In genomic region chr5:67383451-67383850, GRCh38 we compare ENCODE assay signal across 15 cellular contexts.
A peak's percentile ranks its signal among the peaks of the same experiment; 100 is the strongest.
DNase-seq lines count a peak whose midpoint lies in the region; ATAC-seq and TF ChIP-seq lines count a peak whose summit lies in the region.
"Had no signal": no experiment of that assay in that cellular context is flagged by ENCODE, and none has a peak within 500 bp of the region (broad histone marks: within the 10 kb centered on the region; RNA-seq: fewer than 3 reads in every experiment).

No MANE protein-coding gene starts in this region.

- CTCF ChIA-PET in activated CD8-positive, alpha-beta T cell treated with anti-CD3 and anti-CD28 coated beads, Interleukin-2, amount 10 ng/mL, durations not matched to agents 7 days and 5 days (lab: Charles Lee): no interaction called here
- CTCF ChIA-PET in CD8-positive, alpha-beta T cell (lab: Charles Lee): no interaction called here

- H3K79me2 ChIP-seq in osteoblast (ENCODE audit: insufficient read depth, low read length): no peaks in the 10 kb centered on the region

- TF ChIP-seq CTCF in astrocyte of the spinal cord (IDR thresholded peaks at IDR 0.05; ENCODE audit: low read depth, low read length) (no peak), osteoblast (IDR thresholded peaks at IDR 0.05; ENCODE audit: extremely low read depth, low read depth, low read length) (no peak)
- TF ChIP-seq CTCF in CD8-positive, alpha-beta T cell (IDR thresholded peaks at IDR 0.05): no peak

- H3K36me3 Mint-ChIP-seq in activated CD8-positive, alpha-beta T cell treated with anti-CD3 and anti-CD28 coated beads, Interleukin-2, amount 10 ng/mL, durations not matched to agents 7 days and 5 days (ENCODE audit: low read depth): no peaks in the 10 kb centered on the region
- no peaks in the 10 kb centered on the region for H3K36me3 Mint-ChIP-seq in CD8-positive, alpha-beta T cell
- H3K36me3 Mint-ChIP-seq: CD14-positive monocyte; CD8-positive, alpha-beta memory T cell had no signal

- no peak for ATAC-seq in activated CD8-positive, alpha-beta T cell treated with anti-CD3 and anti-CD28 coated beads, Interleukin-2, amount 10 ng/mL, durations not matched to agents 7 days and 5 days
- no peak for ATAC-seq in CD8-positive, alpha-beta T cell
- ATAC-seq: A549 had no signal

- H2AFZ ChIP-seq in osteoblast (ENCODE audit: low read length): no peak overlapping the region

- H3K27me3 Mint-ChIP-seq in activated CD8-positive, alpha-beta T cell treated with anti-CD3 and anti-CD28 coated beads, Interleukin-2, amount 10 ng/mL, durations not matched to agents 7 days and 5 days (ENCODE audit: low read depth): peaks cover 8% of the 10 kb centered on the region
- H3K27me3 Mint-ChIP-seq in CD8-positive, alpha-beta T cell (ENCODE audit: low read depth): peaks cover 4% of the 10 kb centered on the region

- no peak overlapping the region for H3K4me3 ChIP-seq in astrocyte of the spinal cord (ENCODE audit: low read depth, low read length)
- no peak overlapping the region for H3K4me3 ChIP-seq in osteoblast (ENCODE audit: insufficient read depth, low read length)
- no peak overlapping the region for H3K4me3 ChIP-seq in CD8-positive, alpha-beta T cell (ENCODE audit: low read depth, low read length)
- H3K4me3 ChIP-seq: A549 had no signal

- no peak overlapping the region for H3K27ac Mint-ChIP-seq in activated CD8-positive, alpha-beta T cell treated with anti-CD3 and anti-CD28 coated beads, Interleukin-2, amount 10 ng/mL, durations not matched to agents 7 days and 5 days
- H3K27ac Mint-ChIP-seq in CD8-positive, alpha-beta T cell: no peak overlapping the region
- H3K27ac Mint-ChIP-seq: CD14-positive monocyte; CD8-positive, alpha-beta memory T cell; HFFc6 had no signal

- H3K4me2 ChIP-seq in osteoblast (ENCODE audit: insufficient read depth, low read length): no peak overlapping the region
- H3K4me2 ChIP-seq: A549 had no signal

- H3K9me3 Mint-ChIP-seq in activated CD8-positive, alpha-beta T cell treated with anti-CD3 and anti-CD28 coated beads, Interleukin-2, amount 10 ng/mL, durations not matched to agents 7 days and 5 days (ENCODE audit: insufficient read depth): no peaks in the 10 kb centered on the region
- H3K9me3 Mint-ChIP-seq in CD8-positive, alpha-beta T cell: no peaks in the 10 kb centered on the region
- H3K9me3 Mint-ChIP-seq: CD14-positive monocyte; CD8-positive, alpha-beta memory T cell; HFFc6 had no signal

- H3K27ac ChIP-seq in osteoblast (ENCODE audit: low read depth, low read length): no peak overlapping the region
- H3K27ac ChIP-seq in CD8-positive, alpha-beta T cell (ENCODE audit: low read depth, low read length): no peak overlapping the region
- H3K27ac ChIP-seq: A549 had no signal

- H3K27me3 ChIP-seq in osteoblast (ENCODE audit: insufficient read depth, low read length): no peaks in the 10 kb centered on the region
- H3K27me3 ChIP-seq in CD8-positive, alpha-beta T cell (ENCODE audit: insufficient read depth, low read length): no peaks in the 10 kb centered on the region

- intact Hi-C loops in CD8-positive, alpha-beta T cell (cut with DNase I, micrococcal nuclease): no loop called here

- no peaks in the 10 kb centered on the region for H4K20me1 ChIP-seq in osteoblast (ENCODE audit: insufficient read depth, low read length)

- H3K4me1 ChIP-seq in osteoblast (ENCODE audit: insufficient read depth, low read length): no peaks in the 10 kb centered on the region
- no peaks in the 10 kb centered on the region for H3K4me1 ChIP-seq in CD8-positive, alpha-beta T cell (ENCODE audit: insufficient read depth, low read length)
- H3K4me1 ChIP-seq: A549, Caco-2 had no signal

- no peaks in the 10 kb centered on the region for H3K36me3 ChIP-seq in osteoblast (ENCODE audit: insufficient read depth, low read length)
- no peaks in the 10 kb centered on the region for H3K36me3 ChIP-seq in CD8-positive, alpha-beta T cell (ENCODE audit: insufficient read depth, low read length)

- no peak overlapping the region for H3K4me3 Mint-ChIP-seq in activated CD8-positive, alpha-beta T cell treated with anti-CD3 and anti-CD28 coated beads, Interleukin-2, amount 10 ng/mL, durations not matched to agents 7 days and 5 days
- H3K4me3 Mint-ChIP-seq in CD8-positive, alpha-beta T cell: no peak overlapping the region
- H3K4me3 Mint-ChIP-seq: CD14-positive monocyte; CD8-positive, alpha-beta memory T cell; HFFc6 had no signal

- in situ Hi-C loops in astrocyte of the spinal cord (cut with HindIII; ENCODE audit: low sequenced_read_pairs): no loop called here

- no peaks in the 10 kb centered on the region for H3K4me1 Mint-ChIP-seq in activated CD8-positive, alpha-beta T cell treated with anti-CD3 and anti-CD28 coated beads, Interleukin-2, amount 10 ng/mL, durations not matched to agents 7 days and 5 days (ENCODE audit: low read depth)
- no peaks in the 10 kb centered on the region for H3K4me1 Mint-ChIP-seq in CD8-positive, alpha-beta T cell (ENCODE audit: low read depth)
- H3K4me1 Mint-ChIP-seq: CD14-positive monocyte; CD8-positive, alpha-beta memory T cell had no signal

- POLR2A ChIA-PET in activated CD8-positive, alpha-beta T cell treated with anti-CD3 and anti-CD28 coated beads, Interleukin-2, amount 10 ng/mL, durations not matched to agents 7 days and 5 days (lab: Charles Lee): no interaction called here
- POLR2A ChIA-PET in CD8-positive, alpha-beta T cell (lab: Charles Lee): no interaction called here

- H3K9me3 ChIP-seq in osteoblast (ENCODE audit: low read depth, low read length): no peaks in the 10 kb centered on the region
- H3K9me3 ChIP-seq in CD8-positive, alpha-beta T cell (ENCODE audit: low read length): no peaks in the 10 kb centered on the region
- H3K9me3 ChIP-seq: A549, Caco-2 had no signal

- DNase-seq in astrocyte of the spinal cord (ENCODE audit: low read depth, low spot score): peak; percentile 22
- DNase-seq in fibroblast of peridontal ligament (ENCODE audit: extremely low read depth): peak; percentile 24
- peak; percentile 11 for DNase-seq in osteoblast (ENCODE audit: insufficient read length, low spot score, missing footprints)
- peak; percentile 1 for DNase-seq in smooth muscle cell of the brain vasculature (ENCODE audit: low read depth, low spot score)
- no peak for DNase-seq in activated CD8-positive, alpha-beta T cell treated with anti-CD3 and anti-CD28 coated beads, Interleukin-2, amount 10 ng/mL, durations not matched to agents 7 days and 5 days
- DNase-seq in cortex of kidney (lab: John Stamatoyannopoulos, UW): no peak
- no peak for DNase-seq in CD8-positive, alpha-beta T cell
- DNase-seq: Caco-2; CD8-positive, alpha-beta memory T cell; DND-41; GDM1; HCEC 1CT; HFFc6 had no signal

Comparison
In these comparisons a context has a peak if more than half of its experiments do, and no peak if none do; other contexts are left out.
1. DNase-seq: peak in astrocyte of the spinal cord (single experiment), fibroblast of peridontal ligament (single experiment), osteoblast (single experiment) and smooth muscle cell of the brain vasculature (single experiment); none in activated CD8-positive, alpha-beta T cell treated with anti-CD3 and anti-CD28 coated beads, Interleukin-2, amount 10 ng/mL, durations not matched to agents 7 days and 5 days (single experiment), cortex of kidney (single experiment) and CD8-positive, alpha-beta T cell (0 of 7).